Comparison of ENCODE assay signal across 8 cellular contexts in the genomic region with DNA sequence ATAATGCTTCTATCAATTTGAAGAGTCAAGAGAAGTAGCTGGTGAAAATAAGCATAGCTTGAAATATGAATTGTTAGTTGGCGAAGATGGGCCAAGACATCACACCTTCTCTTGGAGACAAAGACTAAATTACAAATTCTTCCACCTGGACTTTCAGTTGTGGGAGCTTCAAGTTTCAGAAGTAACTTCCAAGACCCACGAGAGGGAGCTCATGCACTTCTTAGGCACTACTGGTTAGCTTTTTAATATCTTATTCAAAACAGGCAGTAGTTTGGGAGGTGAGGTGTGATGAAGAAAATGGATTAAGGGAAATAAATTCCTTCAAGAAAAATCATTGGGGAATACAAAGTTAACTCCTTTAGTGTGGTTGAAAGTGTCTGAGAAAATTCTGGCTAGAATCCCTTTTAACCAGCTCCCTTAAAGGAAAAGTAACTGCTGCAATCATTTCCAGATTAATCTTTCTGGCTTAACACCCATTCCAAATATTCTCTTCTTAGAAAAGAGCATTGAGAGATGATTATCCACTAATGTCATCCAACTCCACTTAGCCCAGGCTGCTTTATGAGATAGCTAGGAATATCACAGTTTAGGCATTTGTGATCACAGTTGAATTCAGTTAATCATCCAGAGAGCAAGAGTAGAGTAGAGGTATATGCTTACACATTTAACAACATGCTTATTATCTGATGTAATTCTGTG.
DNase-seq lines count a peak whose midpoint lies in the region; ATAC-seq, FAIRE-seq and TF ChIP-seq lines count a peak whose summit lies in the region.

No MANE protein-coding gene starts in this region.

- POLR2A ChIA-PET in CD8-positive, alpha-beta memory T cell (lab: Charles Lee), result no interaction called here
- POLR2A ChIA-PET in A673 (lab: Charles Lee; ENCODE audit: low non-redundant PET), result no interaction called here

- intact Hi-C loops in kidney (cut with DNase I) (no loop called here), A673 (cut with micrococcal nuclease; ENCODE audit: unreplicated experiment) (no loop called here)

- H3K36me3 ChIP-seq in kidney (ENCODE audit: control insufficient read depth in 1 of 2, insufficient read depth in 2 of 2, low read length in 2 of 2), result no peaks in the 10 kb centered on the region
- H3K36me3 ChIP-seq in CD8-positive, alpha-beta memory T cell (ENCODE audit: insufficient read depth, low read length), result no peaks in the 10 kb centered on the region
- no peaks in the 10 kb centered on the region for H3K36me3 ChIP-seq in A673 (ENCODE audit: insufficient read depth, low read length, poor library complexity, severe bottlenecking)

- no peaks in the 10 kb centered on the region for H3K4me1 Mint-ChIP-seq in CD8-positive, alpha-beta memory T cell

- ATAC-seq in GM18858 (IDR thresholded peaks at IDR 0.05; ENCODE audit: unreplicated experiment), result no peak

- BruUV-seq in A673 (replicated peaks; lab: Mats Ljungman, UMichigan), result no TSS peak

- no peaks in the 10 kb centered on the region for H3K4me1 ChIP-seq in kidney (ENCODE audit: control insufficient read depth in 1 of 2, insufficient read depth in 1 of 2, low read depth in 1 of 2, low read length in 2 of 2)
- H3K4me1 ChIP-seq in CD8-positive, alpha-beta memory T cell (ENCODE audit: insufficient read depth, low read length), result no peaks in the 10 kb centered on the region
- no peaks in the 10 kb centered on the region for H3K4me1 ChIP-seq in A673 (ENCODE audit: insufficient read depth, low read length, poor library complexity, severe bottlenecking)

- DNase-seq in NCI-H2171 treated with DMSO at 0.1 percent for 48 hours (lab: John Stamatoyannopoulos, UW) (peak; percentile 46), NCI-H2171 (lab: John Stamatoyannopoulos, UW) (no peak), NCI-H2029 (lab: John Stamatoyannopoulos, UW) (peak; percentile 16), astrocyte of the hippocampus (ENCODE audit: low read depth, low spot score) (peak; percentile 74), kidney (no peak), A673 (ENCODE audit: low spot score) (no peak)
- no peak for DNase-seq in CD8-positive, alpha-beta memory T cell

- no peak overlapping the region for H3K4me3 Mint-ChIP-seq in CD8-positive, alpha-beta memory T cell

- no peak overlapping the region for H3K4me3 ChIP-seq in kidney (ENCODE audit: low read length in 2 of 2)
- H3K4me3 ChIP-seq in CD8-positive, alpha-beta memory T cell (ENCODE audit: low read length), result no peak overlapping the region
- H3K4me3 ChIP-seq in A673 (ENCODE audit: low read depth, low read length, poor library complexity, severe bottlenecking), result no peak overlapping the region

- H3K9me3 ChIP-seq in kidney (ENCODE audit: control insufficient read depth in 1 of 2, low read length in 2 of 2) (peaks cover 0 to 8% of the 10 kb centered on the region in 2 donors), A673 (ENCODE audit: low read depth, low read length, poor library complexity, severe bottlenecking) (no peaks in the 10 kb centered on the region)
- no peaks in the 10 kb centered on the region for H3K9me3 ChIP-seq in CD8-positive, alpha-beta memory T cell (ENCODE audit: low read length)

- H3K27me3 ChIP-seq in CD8-positive, alpha-beta memory T cell (ENCODE audit: insufficient read depth, low read length, poor library complexity, severe bottlenecking), result no peaks in the 10 kb centered on the region
- no peaks in the 10 kb centered on the region for H3K27me3 ChIP-seq in A673 (replicated peaks; ENCODE audit: insufficient read depth, low read depth, low read length, poor library complexity)

- CTCF ChIA-PET in CD8-positive, alpha-beta memory T cell (lab: Charles Lee), result no interaction called here
- CTCF ChIA-PET in A673 (lab: Charles Lee), result no interaction called here

- peak; percentile 13 for FAIRE-seq in kidney (lab: Jason Lieb, UNC)

- H3K36me3 Mint-ChIP-seq in CD8-positive, alpha-beta memory T cell, result no peaks in the 10 kb centered on the region

- TF ChIP-seq CTCF in kidney (IDR thresholded peaks at IDR 0.05; ENCODE audit: borderline replicate concordance, extremely low read depth, insufficient read depth) (peak; percentile 70), A673 (conservative IDR thresholded peaks at IDR 0.05; ENCODE audit: low read depth, low read length) (no peak)

- H3K27me3 Mint-ChIP-seq in CD8-positive, alpha-beta memory T cell, result peaks cover 4 to 14% of the 10 kb centered on the region in 2 donors

- H3K27ac ChIP-seq in kidney (ENCODE audit: low read depth in 2 of 2, low read length in 2 of 2), result no peak overlapping the region
- H3K27ac ChIP-seq in CD8-positive, alpha-beta memory T cell (ENCODE audit: low read depth, low read length), result no peak overlapping the region
- H3K27ac ChIP-seq in A673 (ENCODE audit: low read depth, low read length, poor library complexity, severe bottlenecking), result no peak overlapping the region

- no peaks in the 10 kb centered on the region for H3K9me3 Mint-ChIP-seq in CD8-positive, alpha-beta memory T cell

- no peak overlapping the region for H3K27ac Mint-ChIP-seq in CD8-positive, alpha-beta memory T cell

- H3K9ac ChIP-seq in kidney (ENCODE audit: low read length in 2 of 2), result no peak overlapping the region

Comparison
In these comparisons a context has a peak if more than half of its experiments do, and no peak if none do; other contexts are left out.
1. DNase-seq: peak in NCI-H2171 treated with DMSO at 0.1 percent for 48 hours (single experiment), NCI-H2029 (single experiment) and astrocyte of the hippocampus (single experiment); none in NCI-H2171 (single experiment), kidney (single experiment), CD8-positive, alpha-beta memory T cell (0 of 5) and A673 (single experiment).